In genomic region chr17:996554-997344, GRCh38 we compare ENCODE assay signal across 7 cellular contexts. TPM values are rescaled to one million over a fixed set of nuclear protein-coding genes. Genes with fewer than 3 reads are reported as not detected.
A peak's percentile ranks its signal among the peaks of the same experiment; 100 is the strongest.
DNase-seq lines count a peak whose midpoint lies in the region; ATAC-seq and TF ChIP-seq lines count a peak whose summit lies in the region.

TIMM22 (plus strand) TSS chr17:997129; CDS start chr17:997143, 14 bp downstream.

- peak within 1 kb of the TSS; percentile 53 for H3K4me3 ChIP-seq in hepatocyte

- H3K4me2 ChIP-seq in hepatocyte: peak within 1 kb of the TSS; percentile 92

- H3K27ac ChIP-seq in hepatocyte: peak within 1 kb of the TSS; percentile 90

- H4K20me1 ChIP-seq in hepatocyte (ENCODE audit: insufficient read depth, poor library complexity, severe bottlenecking): no peaks in the 10 kb centered on the region

- H3K36me3 ChIP-seq in hepatocyte (replicated peaks; ENCODE audit: insufficient read depth, low read depth): no peaks in the 10 kb centered on the region

- ATAC-seq in GM18508 (IDR thresholded peaks at IDR 0.05; ENCODE audit: insufficient read depth, unreplicated experiment): peak; percentile 67
- peak; percentile 82 for ATAC-seq in HG03025 (IDR thresholded peaks at IDR 0.05; ENCODE audit: low FRiP score, unreplicated experiment)

- H2AFZ ChIP-seq in hepatocyte: peak within 1 kb of the TSS; percentile 52

- DNase-seq in NCI-H2029 treated with DMSO at 0.1 percent for 48 hours (lab: John Stamatoyannopoulos, UW) (peak; percentile 59), T-helper 9 cell (peak; percentile 85), astrocyte of the hippocampus (ENCODE audit: low read depth, low spot score) (peak; percentile 99), hepatocyte (ENCODE audit: low spot score) (peak; percentile 99), retina (peak; percentile 100)

- peaks cover 28% of the 10 kb centered on the region for H3K79me2 ChIP-seq in hepatocyte

- WGBS in hepatocyte (ENCODE audit: low lambda C conversion rate, missing lambda C conversion rate): under 1% methylated on average over 69 of the region's 71 CpGs

- peaks cover 20% of the 10 kb centered on the region for H3K4me1 ChIP-seq in hepatocyte (ENCODE audit: insufficient read depth)

- H3K9me2 ChIP-seq in hepatocyte (replicated peaks; ENCODE audit: insufficient read depth): no peaks in the 10 kb centered on the region

- H3K27me3 ChIP-seq in hepatocyte: no peaks in the 10 kb centered on the region

- no peaks in the 10 kb centered on the region for H3K9me3 ChIP-seq in hepatocyte (ENCODE audit: low read depth)

- TF ChIP-seq CTCF in hepatocyte (IDR thresholded peaks at IDR 0.05; ENCODE audit: poor library complexity): peak; percentile 98

RNA-seq across cellular contexts. Expression of gene TIMM22, which starts in this region (rescaled TPM):
- 16.2 and 16.7 TPM in 2 replicates for total RNA-seq in hepatocyte
- polyA plus RNA-seq in hepatocyte: 18.4 and 25.3 TPM in 2 replicates

Comparison
In these comparisons a context has a peak if more than half of its experiments do, and no peak if none do; other contexts are left out.
1. Peak in every context shown above with its lines: DNase-seq, ATAC-seq, H3K4me3 ChIP-seq and H3K27ac ChIP-seq.